In the genomic region with DNA sequence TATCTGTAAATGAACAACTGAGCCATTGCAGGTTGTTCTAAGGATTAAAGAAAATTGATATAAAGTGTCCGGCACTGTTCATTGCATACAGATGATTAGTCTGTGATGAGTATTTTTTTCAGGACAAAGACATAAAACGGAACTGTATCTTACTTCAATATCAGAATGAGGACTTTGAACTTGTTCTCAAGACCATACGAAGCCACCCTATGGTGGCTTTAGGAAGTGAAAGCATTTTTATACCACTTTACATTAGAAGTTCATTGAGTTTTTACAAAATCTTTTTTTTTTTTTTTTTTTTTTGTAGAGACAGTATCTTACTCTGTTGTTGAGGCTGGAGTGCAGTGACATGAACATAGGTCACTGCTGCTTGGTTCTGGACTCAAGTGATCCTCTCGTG, we compare ENCODE assay signal across 1 cellular context.
TF ChIP-seq lines count a peak whose summit lies in the region.

No MANE protein-coding gene starts in this region.

TF ChIP-seq in GM12878, 131 proteins besides CTCF, POLR2A, EP300 and RAD21 (continued from another document):
- TF ChIP-seq TARDBP (IDR thresholded peaks at IDR 0.05; ENCODE audit: borderline replicate concordance) (no peak), CBX5 (IDR thresholded peaks at IDR 0.05; ENCODE audit: low read depth) (no peak)
